12 cellular contexts compared by ENCODE assay signal in genomic region chr1:89603651-89604413, GRCh38. TPM values are rescaled to one million over a fixed set of nuclear protein-coding genes. Genes with fewer than 3 reads are reported as not detected.
DNase-seq lines count a peak whose midpoint lies in the region; ATAC-seq and TF ChIP-seq lines count a peak whose summit lies in the region.
"Had no signal": no experiment of that assay in that cellular context is flagged by ENCODE, and none has a peak within 500 bp of the region (broad histone marks: within the 10 kb centered on the region; RNA-seq: fewer than 3 reads in every experiment).

No MANE protein-coding gene starts in this region.

- H3K4me1 ChIP-seq in foreskin keratinocyte: peaks cover 33% of the 10 kb centered on the region

- peak overlapping the region; percentile 56 for H3K4me3 Mint-ChIP-seq in activated T-cell treated with anti-CD3 and anti-CD28 coated beads, Interleukin-2, amount 50 U/mL, for 4 hours
- H3K4me3 Mint-ChIP-seq: memory B cell had no signal

- no peaks in the 10 kb centered on the region for H3K9me3 Mint-ChIP-seq in activated T-cell treated with anti-CD3 and anti-CD28 coated beads, Interleukin-2, amount 50 U/mL, for 4 hours
- H3K9me3 Mint-ChIP-seq: memory B cell had no signal

- peak; percentile 53 to 55 for ATAC-seq in activated T-cell treated with anti-CD3 and anti-CD28 coated beads, Interleukin-2, amount 50 U/mL, for 4 hours
- ATAC-seq in foreskin keratinocyte (peak; percentile 69), HG02798 (IDR thresholded peaks at IDR 0.05; ENCODE audit: poor library complexity, unreplicated experiment) (no peak), GM18511 (IDR thresholded peaks at IDR 0.05; ENCODE audit: unreplicated experiment) (no peak)
- ATAC-seq in stimulated activated naive CD8-positive, alpha-beta T cell treated with anti-CD3 and anti-CD28 coated beads, Interleukin-15, Interleukin-2, amounts not matched to agents 100 U/mL and 50 U/mL, for 24 hours: peak; percentile 58
- ATAC-seq: A549 had no signal

- H3K27me3 Mint-ChIP-seq in activated T-cell treated with anti-CD3 and anti-CD28 coated beads, Interleukin-2, amount 50 U/mL, for 4 hours (ENCODE audit: low read depth): no peaks in the 10 kb centered on the region
- H3K27me3 Mint-ChIP-seq: memory B cell had no signal

- peaks cover 98% of the 10 kb centered on the region for H3K4me1 Mint-ChIP-seq in activated T-cell treated with anti-CD3 and anti-CD28 coated beads, Interleukin-2, amount 50 U/mL, for 4 hours (ENCODE audit: low read depth)

- DNase-seq in activated T-cell treated with anti-CD3 and anti-CD28 coated beads for 24 hours (ENCODE audit: low read depth) (peak; percentile 54), foreskin keratinocyte (peak in 1 of 2 donors; percentile 63), KG1 (lab: John Stamatoyannopoulos, UW) (no peak)
- no peak for DNase-seq in activated T-cell treated with anti-CD3 and anti-CD28 coated beads, Interleukin-2, amount 50 U/mL, for 1 hour
- peak; percentile 52 for DNase-seq in activated T-cell treated with anti-CD3 and anti-CD28 coated beads, Interleukin-2, amount 50 U/mL, for 4 hours
- peak; percentile 59 for DNase-seq in stimulated activated naive CD8-positive, alpha-beta T cell treated with anti-CD3 and anti-CD28 coated beads, Interleukin-15, Interleukin-2, amounts not matched to agents 100 U/mL and 50 U/mL, for 24 hours
- DNase-seq: SIG-M5, spleen had no signal

- no peaks in the 10 kb centered on the region for H3K27me3 ChIP-seq in foreskin keratinocyte
- H3K27me3 ChIP-seq: spleen had no signal

- peaks cover 19% of the 10 kb centered on the region for H3K36me3 Mint-ChIP-seq in activated T-cell treated with anti-CD3 and anti-CD28 coated beads, Interleukin-2, amount 50 U/mL, for 4 hours (ENCODE audit: insufficient read depth)
- H3K36me3 Mint-ChIP-seq: memory B cell had no signal

- H3K27ac ChIP-seq in foreskin keratinocyte: no peak overlapping the region
- H3K27ac ChIP-seq: A549 had no signal

- no peak for TF ChIP-seq CTCF in foreskin keratinocyte (conservative IDR thresholded peaks at IDR 0.05)

RNA-seq across cellular contexts. Expression of gene LRRC8C, which starts 29.1 kb away (rescaled TPM):
- 10 to 100 TPM; 59.0 to 78.1 (median 74.3) TPM for total RNA-seq in activated T-cell treated with anti-CD3 and anti-CD28 coated beads, Interleukin-2, amount 50 U/mL, for 4 hours
- total RNA-seq in foreskin keratinocyte: 23.2 and 27.9 TPM in 2 replicates
- 7.1 and 7.6 TPM in 2 replicates for polyA plus RNA-seq in foreskin keratinocyte

Comparison
In these comparisons a context has a peak if more than half of its experiments do, and no peak if none do; other contexts are left out.
1. DNase-seq: peak in activated T-cell treated with anti-CD3 and anti-CD28 coated beads for 24 hours (single experiment), activated T-cell treated with anti-CD3 and anti-CD28 coated beads, Interleukin-2, amount 50 U/mL, for 4 hours (single experiment) and stimulated activated naive CD8-positive, alpha-beta T cell treated with anti-CD3 and anti-CD28 coated beads, Interleukin-15, Interleukin-2, amounts not matched to agents 100 U/mL and 50 U/mL, for 24 hours (single experiment); none in activated T-cell treated with anti-CD3 and anti-CD28 coated beads, Interleukin-2, amount 50 U/mL, for 1 hour (single experiment) and KG1 (single experiment).
2. ATAC-seq: peak in activated T-cell treated with anti-CD3 and anti-CD28 coated beads, Interleukin-2, amount 50 U/mL, for 4 hours (2 of 2), foreskin keratinocyte (single experiment) and stimulated activated naive CD8-positive, alpha-beta T cell treated with anti-CD3 and anti-CD28 coated beads, Interleukin-15, Interleukin-2, amounts not matched to agents 100 U/mL and 50 U/mL, for 24 hours (single experiment); none in HG02798 (single experiment) and GM18511 (single experiment).